8 cellular contexts compared by ENCODE assay signal in the genomic region with DNA sequence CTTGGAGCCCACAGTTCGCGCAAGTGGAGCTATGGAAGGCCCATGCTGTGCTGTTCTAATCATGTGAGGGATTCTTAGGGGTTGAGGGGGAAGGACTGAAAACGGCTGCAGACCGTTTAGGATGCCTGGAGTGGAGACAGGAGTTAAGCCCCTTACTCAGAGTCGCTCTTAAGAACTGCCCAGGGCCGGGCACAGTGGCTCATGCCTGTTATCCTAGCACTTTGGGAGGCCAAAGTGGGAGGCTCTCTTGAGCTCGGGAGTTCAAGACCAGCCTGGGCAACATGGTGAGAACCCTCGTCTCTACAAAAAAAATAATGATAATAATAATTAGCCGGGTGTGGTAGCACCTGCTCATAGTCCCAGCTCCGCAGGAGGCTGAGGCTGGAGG.
DNase-seq lines count a peak whose midpoint lies in the region; ATAC-seq, FAIRE-seq and TF ChIP-seq lines count a peak whose summit lies in the region.

No MANE protein-coding gene starts in this region.

- no peak for FAIRE-seq in urothelium cell line (lab: Jason Lieb, UNC)

- ATAC-seq in GM18502 (IDR thresholded peaks at IDR 0.05; ENCODE audit: poor library complexity, unreplicated experiment) = no peak

- H3K9ac ChIP-seq in rectal smooth muscle tissue (ENCODE audit: low read length) = peak overlapping the region; percentile 98

- no peaks in the 10 kb centered on the region for H3K27me3 ChIP-seq in rectal smooth muscle tissue (ENCODE audit: control insufficient read depth, insufficient read depth, low read length)

- no peak for DNase-seq in GM12864 (ENCODE audit: low read depth)
- no peak for DNase-seq in RWPE1 (ENCODE audit: low spot score)
- DNase-seq in fibroblast of pulmonary artery (ENCODE audit: low read depth) = no peak
- DNase-seq in urothelium cell line (ENCODE audit: low spot score) = no peak
- DNase-seq in GDM1 (lab: John Stamatoyannopoulos, UW) = no peak
- DNase-seq in activated CD4-positive, alpha-beta T cell treated with anti-CD3 and anti-CD28 coated beads, Interleukin-2, amount 50 U/mL, for 4 hours = no peak

- H3K4me3 ChIP-seq in GM12864 (ENCODE audit: low read depth, low read length) (peak overlapping the region; percentile 96), fibroblast of pulmonary artery (replicated peaks; ENCODE audit: low read depth, low read length) (peak overlapping the region; percentile 70), rectal smooth muscle tissue (ENCODE audit: low read length) (peak overlapping the region; percentile 89)

- CTCF ChIA-PET in RWPE1 (lab: Yijun Ruan, JAX) = interaction anchor here (0.5 to 1.3 kb wide), 2 partner anchors 19 to 67 kb away, joined by 3 to 4 read pairs; partner anchors contain the start of gene PGBD2

- POLR2A ChIA-PET in RWPE1 (lab: Yijun Ruan, JAX; ENCODE audit: low non-redundant PET) = interaction anchor here (0.8 to 2.3 kb wide), 4 partner anchors 10 to 20 kb away, joined by 3 to 21 read pairs (median 6); partner anchors contain the start of genes SH3BP5L and ZNF692

- TF ChIP-seq CTCF in GM12864 (IDR thresholded peaks at IDR 0.05; ENCODE audit: low read depth, low read length, missing control alignments) = no peak
- TF ChIP-seq CTCF in RWPE1 (conservative IDR thresholded peaks at IDR 0.05; ENCODE audit: low read depth) = no peak
- no peak for TF ChIP-seq CTCF in fibroblast of pulmonary artery (IDR thresholded peaks at IDR 0.05; ENCODE audit: low read length, missing control alignments)

- H3K27ac ChIP-seq in RWPE1 (peak overlapping the region; percentile 96), rectal smooth muscle tissue (ENCODE audit: low read depth, low read length) (peak overlapping the region; percentile 100)

- H3K36me3 ChIP-seq in rectal smooth muscle tissue (ENCODE audit: control insufficient read depth, insufficient read depth, low read length) = peaks cover 2% of the 10 kb centered on the region

- H3K4me1 ChIP-seq in rectal smooth muscle tissue (ENCODE audit: control insufficient read depth, insufficient read depth, low read length) = peaks cover 22% of the 10 kb centered on the region
